ENCODE assay signal across 1 cellular context in the genomic region with DNA sequence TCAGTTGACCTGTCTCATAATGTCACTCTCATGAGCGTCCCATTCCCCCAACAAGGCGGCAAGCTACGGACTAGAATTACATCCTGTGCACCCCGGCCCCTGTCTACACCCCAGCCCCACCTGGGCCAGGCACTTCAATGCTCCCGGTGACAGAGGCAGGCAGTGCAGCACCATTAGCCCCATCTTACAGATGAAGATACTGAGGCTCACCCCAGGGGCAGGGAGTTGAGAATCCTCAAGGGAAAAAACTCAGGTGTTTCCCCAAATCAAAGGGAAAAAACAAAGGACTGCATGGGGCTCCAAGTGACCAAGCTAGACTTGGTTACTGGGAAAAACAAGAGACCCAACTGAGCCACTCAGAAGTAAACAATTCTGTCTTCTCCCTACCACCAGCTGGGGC.
TF ChIP-seq lines count a peak whose summit lies in the region.

No MANE protein-coding gene starts in this region.

TF ChIP-seq in HepG2, 621 proteins besides CTCF, POLR2A, EP300 and RAD21:
- TF ChIP-seq ZNF317 (CRISPR knock-in tag; IDR thresholded peaks at IDR 0.05) (no peak), ZNF629 (CRISPR knock-in tag; conservative IDR thresholded peaks at IDR 0.05) (peak; percentile 74)
- TF ChIP-seq, protein P1, sequence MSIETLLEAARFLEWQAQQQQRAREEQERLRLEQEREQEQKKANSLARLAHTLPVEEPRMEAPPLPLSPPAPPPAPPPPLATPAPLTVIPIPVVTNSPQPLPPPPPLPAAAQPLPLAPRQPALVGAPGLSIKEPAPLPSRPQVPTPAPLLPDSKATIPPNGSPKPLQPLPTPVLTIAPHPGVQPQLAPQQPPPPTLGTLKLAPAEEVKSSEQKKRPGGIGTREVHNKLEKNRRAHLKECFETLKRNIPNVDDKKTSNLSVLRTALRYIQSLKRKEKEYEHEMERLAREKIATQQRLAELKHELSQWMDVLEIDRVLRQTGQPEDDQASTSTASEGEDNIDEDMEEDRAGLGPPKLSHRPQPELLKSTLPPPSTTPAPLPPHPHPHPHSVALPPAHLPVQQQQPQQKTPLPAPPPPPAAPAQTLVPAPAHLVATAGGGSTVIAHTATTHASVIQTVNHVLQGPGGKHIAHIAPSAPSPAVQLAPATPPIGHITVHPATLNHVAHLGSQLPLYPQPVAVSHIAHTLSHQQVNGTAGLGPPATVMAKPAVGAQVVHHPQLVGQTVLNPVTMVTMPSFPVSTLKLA (IDR thresholded peaks at IDR 0.05), result no peak
